In the genomic region with DNA sequence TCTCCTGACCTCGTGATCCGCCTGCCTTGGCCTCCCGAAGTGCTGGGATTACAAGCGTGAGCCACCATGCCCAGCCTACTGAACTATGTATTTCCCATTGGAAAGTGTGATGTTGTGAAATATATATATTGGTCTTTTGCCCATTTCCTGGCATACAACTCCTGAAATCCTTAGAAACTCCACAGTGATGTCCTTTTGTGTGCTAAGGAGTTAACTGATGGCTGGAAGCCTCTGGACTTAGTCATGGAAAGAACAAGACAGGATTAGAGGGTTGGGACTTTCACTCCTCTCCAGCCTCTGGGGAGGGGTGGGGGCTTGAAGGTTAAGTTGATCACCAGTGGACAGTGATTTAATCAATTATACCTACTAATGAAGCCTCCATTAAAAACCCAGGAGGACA, we compare ENCODE assay signal across 13 cellular contexts. TPM values are rescaled to one million over a fixed set of nuclear protein-coding genes. Genes with fewer than 3 reads are reported as not detected.
A peak's percentile ranks its signal among the peaks of the same experiment; 100 is the strongest.
DNase-seq lines count a peak whose midpoint lies in the region; ATAC-seq and TF ChIP-seq lines count a peak whose summit lies in the region.
"Had no signal": no experiment of that assay in that cellular context is flagged by ENCODE, and none has a peak within 500 bp of the region (broad histone marks: within the 10 kb centered on the region; RNA-seq: fewer than 3 reads in every experiment).

No MANE protein-coding gene starts in this region.

- peaks cover 27% of the 10 kb centered on the region for H3K36me3 Mint-ChIP-seq in CD4-positive, alpha-beta T cell (ENCODE audit: low read depth)
- peaks cover 2% of the 10 kb centered on the region for H3K36me3 Mint-ChIP-seq in natural killer cell treated with Interleukin-12 subunit alpha and Interleukin-12 subunit beta and Interleukin-15 and Interleukin-18, amount 100 ng/mL, for 72 hours

- DNase-seq in CD4-positive, alpha-beta T cell, result no peak
- peak; percentile 43 for DNase-seq in IMR-90
- no peak for DNase-seq in coronary artery (ENCODE audit: low spot score)
- no peak for DNase-seq in natural killer cell treated with Interleukin-12 subunit alpha and Interleukin-12 subunit beta and Interleukin-15 and Interleukin-18, amount 100 ng/mL, for 72 hours (ENCODE audit: low spot score)
- no peak for DNase-seq in glomerular visceral epithelial cell (ENCODE audit: extremely low spot score)
- DNase-seq in SIG-M5 (lab: John Stamatoyannopoulos, UW), result no peak
- DNase-seq: activated B cell treated with CpG ODN at 0.5 μM for 24 hours, amygdala, dorsolateral prefrontal cortex had no signal

- no peak overlapping the region for H4K8ac ChIP-seq in IMR-90 (ENCODE audit: low read depth in 2 of 2, low read length in 2 of 2)

- CTCF ChIA-PET in CD4-positive, alpha-beta T cell (lab: Charles Lee), result interaction anchor here (1.6 kb wide), 1 partner anchor 10 kb away, joined by 4 read pairs; no protein-coding TSS in a partner anchor
- CTCF ChIA-PET in IMR-90 (lab: Yijun Ruan, JAX), result no interaction called here

- H3K4me3 Mint-ChIP-seq in CD4-positive, alpha-beta T cell, result peak overlapping the region; percentile 27
- H3K4me3 Mint-ChIP-seq in natural killer cell treated with Interleukin-12 subunit alpha and Interleukin-12 subunit beta and Interleukin-15 and Interleukin-18, amount 100 ng/mL, for 72 hours, result no peak overlapping the region
- H3K4me3 Mint-ChIP-seq: activated B cell treated with CpG ODN at 0.5 μM for 24 hours had no signal

- 0 out of 2 replicates have a peak overlapping the region, but pooled peaks have one; percentile 7 for H3K14ac ChIP-seq in IMR-90 (replicated peaks; ENCODE audit: low read depth, low read length)

- no peak for ATAC-seq in CD4-positive, alpha-beta T cell (ENCODE audit: poor library complexity)
- peak; percentile 24 for ATAC-seq in IMR-90 (ENCODE audit: low read depth)
- ATAC-seq in natural killer cell treated with Interleukin-12 subunit alpha and Interleukin-12 subunit beta and Interleukin-15 and Interleukin-18, amount 100 ng/mL, for 72 hours, result no peak
- no peak for ATAC-seq in HG03159 (IDR thresholded peaks at IDR 0.05; ENCODE audit: unreplicated experiment)
- ATAC-seq in GM18511 (IDR thresholded peaks at IDR 0.05; ENCODE audit: unreplicated experiment), result no peak

- H2AK5ac ChIP-seq in IMR-90 (ENCODE audit: low read depth, low read length), result no peak overlapping the region

- WGBS in IMR-90 (ENCODE audit: extremely low coverage in 2 of 2, insufficient read length in 1 of 2), 2 experiments, result no CpG with 5 or more reads among the region's 4 CpGs

- no peak overlapping the region for H2BK15ac ChIP-seq in IMR-90 (ENCODE audit: low read depth, low read length)

- H3K9me1 ChIP-seq in IMR-90 (ENCODE audit: insufficient read depth, low read length), result peaks cover 22% of the 10 kb centered on the region

- H3K9me3 ChIP-seq in CD4-positive, alpha-beta T cell (ENCODE audit: control insufficient read depth, low read length), result no peaks in the 10 kb centered on the region
- H3K9me3 ChIP-seq in IMR-90 (ENCODE audit: control insufficient read depth, insufficient read depth, low read length), result no peaks in the 10 kb centered on the region
- H3K9me3 ChIP-seq: tibial nerve had no signal

- no peaks in the 10 kb centered on the region for H3K27me3 Mint-ChIP-seq in CD4-positive, alpha-beta T cell
- no peaks in the 10 kb centered on the region for H3K27me3 Mint-ChIP-seq in natural killer cell treated with Interleukin-12 subunit alpha and Interleukin-12 subunit beta and Interleukin-15 and Interleukin-18, amount 100 ng/mL, for 72 hours
- H3K27me3 Mint-ChIP-seq: activated B cell treated with CpG ODN at 0.5 μM for 24 hours had no signal

- peaks cover 7% of the 10 kb centered on the region for H3K36me3 ChIP-seq in IMR-90 (ENCODE audit: control insufficient read depth, insufficient read depth, low read length)
- H3K36me3 ChIP-seq: tibial nerve had no signal

- H3K9me3 Mint-ChIP-seq in CD4-positive, alpha-beta T cell, result no peaks in the 10 kb centered on the region
- H3K9me3 Mint-ChIP-seq in natural killer cell treated with Interleukin-12 subunit alpha and Interleukin-12 subunit beta and Interleukin-15 and Interleukin-18, amount 100 ng/mL, for 72 hours, result no peaks in the 10 kb centered on the region
- H3K9me3 Mint-ChIP-seq: activated B cell treated with CpG ODN at 0.5 μM for 24 hours had no signal

- no peak for TF ChIP-seq CTCF in CD4-positive, alpha-beta T cell (IDR thresholded peaks at IDR 0.05)
- TF ChIP-seq CTCF in IMR-90 (conservative IDR thresholded peaks at IDR 0.05; ENCODE audit: low read depth, low read length), result no peak
- TF ChIP-seq CTCF in coronary artery (IDR thresholded peaks at IDR 0.05), result no peak

- no peak overlapping the region for H2AK9ac ChIP-seq in IMR-90 (replicated peaks; ENCODE audit: low read depth, low read length, poor library complexity)

- in situ Hi-C loops in IMR-90 (cut with MboI; ENCODE audit: low sequenced_read_pairs), result loop anchor here (10.0 kb wide), 1 partner anchor 188 kb away; no protein-coding TSS in a partner anchor

- H3K27ac ChIP-seq in CD4-positive, alpha-beta T cell (ENCODE audit: low read depth, low read length), result no peak overlapping the region
- no peak overlapping the region for H3K27ac ChIP-seq in IMR-90 (ENCODE audit: insufficient read depth, low read length)
- peak overlapping the region; percentile 30 to 50 for H3K27ac ChIP-seq in coronary artery
- H3K27ac ChIP-seq: parathyroid adenoma had no signal

- POLR2A ChIA-PET in CD4-positive, alpha-beta T cell (lab: Charles Lee), result no interaction called here
- POLR2A ChIA-PET in IMR-90 (lab: Charles Lee; ENCODE audit: unreplicated experiment), result no interaction called here

- no peak overlapping the region for H3K56ac ChIP-seq in IMR-90 (ENCODE audit: extremely low read depth, insufficient read depth, low read length)

- dilution Hi-C loops in IMR-90 (cut with HindIII; ENCODE audit: low sequenced_read_pairs, unreplicated experiment), result no loop called here

- intact Hi-C loops in CD4-positive, alpha-beta T cell (cut with DNase I, micrococcal nuclease), result loop anchor here in 1 of 2 experiments (10.0 kb wide), 1 partner anchor 118 kb away; the partner anchor contains the start of gene RNF24
- intact Hi-C loops in IMR-90 (cut with micrococcal nuclease), result no loop called here

- no peak overlapping the region for H4K5ac ChIP-seq in IMR-90 (ENCODE audit: low read depth, low read length)

- H3K4ac ChIP-seq in IMR-90 (ENCODE audit: low read depth, low read length), result no peak overlapping the region

- H3K4me3 ChIP-seq in IMR-90 (ENCODE audit: insufficient read depth, low read depth, low read length) (no peak overlapping the region), coronary artery (no peak overlapping the region)
- H3K4me3 ChIP-seq: tibial nerve had no signal

- H3K18ac ChIP-seq in IMR-90 (ENCODE audit: low read depth, low read length), result no peak overlapping the region

- TF ChIP-seq POLR2A in IMR-90 (IDR thresholded peaks at IDR 0.05; ENCODE audit: low read depth, low read length), result no peak

- H2BK20ac ChIP-seq in IMR-90 (ENCODE audit: low read depth, low read length), result no peak overlapping the region

- TF ChIP-seq RAD21 in IMR-90 (IDR thresholded peaks at IDR 0.05; ENCODE audit: low read length), result no peak

- no peaks in the 10 kb centered on the region for H3K27me3 ChIP-seq in CD4-positive, alpha-beta T cell (ENCODE audit: control insufficient read depth, insufficient read depth, low read length)
- no peaks in the 10 kb centered on the region for H3K27me3 ChIP-seq in IMR-90 (ENCODE audit: control insufficient read depth, insufficient read depth, low read length)
- H3K27me3 ChIP-seq: dorsolateral prefrontal cortex, tibial nerve had no signal

- no peak overlapping the region for H3K9ac ChIP-seq in IMR-90 (ENCODE audit: low read depth, low read length)
- H3K9ac ChIP-seq: parathyroid adenoma had no signal

- H3K4me2 ChIP-seq in IMR-90 (ENCODE audit: low read depth, low read length), result peak overlapping the region; percentile 36

- H4K91ac ChIP-seq in IMR-90 (ENCODE audit: insufficient read depth, low read depth, low read length), result no peak overlapping the region

- no TSS peak for BruUV-seq in IMR-90 (replicated peaks; lab: Mats Ljungman, UMichigan)

- peaks cover 0 to 31% of the 10 kb centered on the region in 2 experiments; a peak in 2 of 4 replicates for H3K79me1 ChIP-seq in IMR-90 (ENCODE audit: low read depth in 1 of 2, low read length in 2 of 2)

- peaks cover 29% of the 10 kb centered on the region for H3K4me1 ChIP-seq in IMR-90 (ENCODE audit: control insufficient read depth, insufficient read depth, low read length)

- no peak overlapping the region for H2BK120ac ChIP-seq in IMR-90 (ENCODE audit: low read depth, low read length)

- no peak overlapping the region for H2BK5ac ChIP-seq in IMR-90 (ENCODE audit: low read depth, low read length, poor library complexity, severe bottlenecking)

- peaks cover 87% of the 10 kb centered on the region for H3K4me1 Mint-ChIP-seq in CD4-positive, alpha-beta T cell (ENCODE audit: low read depth)
- peaks cover 56 to 60% of the 10 kb centered on the region in 2 donors for H3K4me1 Mint-ChIP-seq in natural killer cell treated with Interleukin-12 subunit alpha and Interleukin-12 subunit beta and Interleukin-15 and Interleukin-18, amount 100 ng/mL, for 72 hours (ENCODE audit: low read depth in 2 of 2)

- peak overlapping the region; percentile 60 for H3K27ac Mint-ChIP-seq in CD4-positive, alpha-beta T cell
- peak overlapping the region; percentile 55 to 78 for H3K27ac Mint-ChIP-seq in natural killer cell treated with Interleukin-12 subunit alpha and Interleukin-12 subunit beta and Interleukin-15 and Interleukin-18, amount 100 ng/mL, for 72 hours

- H3K23ac ChIP-seq in IMR-90 (ENCODE audit: low read depth, low read length), result no peak overlapping the region

- H4K20me1 ChIP-seq in IMR-90 (ENCODE audit: insufficient read depth, low read length), result peaks cover 100% of the 10 kb centered on the region

- no peak overlapping the region for H2AFZ ChIP-seq in IMR-90 (replicated peaks; ENCODE audit: low read length, poor library complexity)
- H2AFZ ChIP-seq: parathyroid adenoma had no signal

TF ChIP-seq in IMR-90, 13 proteins besides CTCF, POLR2A, EP300 and RAD21:
- TF ChIP-seq SMC3 (IDR thresholded peaks at IDR 0.05; ENCODE audit: low read depth, low read length) (no peak), CEBPB (IDR thresholded peaks at IDR 0.05; ENCODE audit: low read depth, low read length) (peak; percentile 64)
TF ChIP-seq in IMR-90: peak in this region for 1.

RNA-seq across cellular contexts. Expression of gene PANK2, which starts 7.1 kb away (rescaled TPM):
- 10 to 100 TPM; 49.0 to 51.1 TPM for total RNA-seq in CD4-positive, alpha-beta T cell
- 28.1 and 47.8 TPM in 2 replicates for total RNA-seq in IMR-90 (2012; rRNA removed)
- polyA plus RNA-seq in IMR-90 (2012; rRNA removed), result 15.8 and 17.7 TPM in 2 replicates
- polyA plus RNA-seq in IMR-90 (2012; cell fraction: cytosol; rRNA removed), result 7.9 and 8.4 TPM in 2 replicates
- 29.3 and 35.5 TPM in 2 replicates for polyA plus RNA-seq in IMR-90 (2012; cell fraction: nucleus; rRNA removed; ENCODE audit: low replicate concordance)
- total RNA-seq in natural killer cell treated with Interleukin-12 subunit alpha and Interleukin-12 subunit beta and Interleukin-15 and Interleukin-18, amount 100 ng/mL, for 72 hours, result 10 to 100 TPM; 55.2 to 86.2 TPM

RNA-seq across cellular contexts. Expression of gene MAVS, which starts 49.7 kb away (rescaled TPM):
- total RNA-seq in CD4-positive, alpha-beta T cell, result 10 to 100 TPM; 13.6 to 14.7 TPM
- 10.3 and 10.4 TPM in 2 replicates for total RNA-seq in IMR-90 (2012; rRNA removed)
- 15.5 and 15.6 TPM in 2 replicates for polyA plus RNA-seq in IMR-90 (2012; rRNA removed)
- 6.2 and 8.4 TPM in 2 replicates for polyA plus RNA-seq in IMR-90 (2012; cell fraction: cytosol; rRNA removed)
- polyA plus RNA-seq in IMR-90 (2012; cell fraction: nucleus; rRNA removed; ENCODE audit: low replicate concordance), result 28.7 and 31.3 TPM in 2 replicates
- total RNA-seq in natural killer cell treated with Interleukin-12 subunit alpha and Interleukin-12 subunit beta and Interleukin-15 and Interleukin-18, amount 100 ng/mL, for 72 hours, result 10 to 100 TPM; 38.6 to 45.2 TPM

Comparison
In these comparisons a context has a peak if more than half of its experiments do, and no peak if none do; other contexts are left out.
1. H3K27ac ChIP-seq: peak in coronary artery (2 of 2); none in CD4-positive, alpha-beta T cell (single experiment) and IMR-90 (single experiment).